ENCODE assay signal across 8 cellular contexts in genomic region chr16:30334473-30334985, GRCh38. TPM values are rescaled to one million over a fixed set of nuclear protein-coding genes. Genes with fewer than 3 reads are reported as not detected.
A peak's percentile ranks its signal among the peaks of the same experiment; 100 is the strongest.
DNase-seq lines count a peak whose midpoint lies in the region; ATAC-seq and TF ChIP-seq lines count a peak whose summit lies in the region.
"Not testable (repeated sequence)": the region's sequence is repeated elsewhere in the genome, so short reads cannot be mapped to it uniquely, and the experiment has no call there.

No MANE protein-coding gene starts in this region.

- in situ Hi-C loops in ACHN (cut with HindIII; ENCODE audit: low pct_ligation_motif_present, low pct_unique_long_range_greater_than_20kb, low sequenced_read_pairs) = not testable (repeated sequence)

- intact Hi-C loops in breast epithelium (cut with DNase I; ENCODE audit: low total_unique reads); spleen (cut with DNase I; ENCODE audit: low total_unique reads): not testable (repeated sequence)

- not testable (repeated sequence) for TF ChIP-seq POLR2A in breast epithelium (IDR thresholded peaks at IDR 0.05); spleen (IDR thresholded peaks at IDR 0.05)

- TF ChIP-seq CTCF in breast epithelium (IDR thresholded peaks at IDR 0.05); spleen (IDR thresholded peaks at IDR 0.05 in 8 of 11, conservative IDR thresholded peaks at IDR 0.05 in 3 of 11): not testable (repeated sequence)

- DNase-seq in ACHN (peak; percentile 91), NCI-H2227 (lab: John Stamatoyannopoulos, UW; ENCODE audit: unreplicated experiment) (peak; percentile 86), breast epithelium (ENCODE audit: low spot score in 2 of 2) (peak in 1 of 2 donors; percentile 69), iris pigment epithelial cell (ENCODE audit: low read depth) (peak; percentile 82), spleen (peak; percentile 98)
- DNase-seq in activated CD4-positive, CD25-positive, alpha-beta regulatory T cell treated with anti-CD3 and anti-CD28 coated beads, Interleukin-2, amount 50 U/mL, for 16 hours (ENCODE audit: low read depth, low spot score) = peak; percentile 68

- H3K27ac ChIP-seq in breast epithelium (peak overlapping the region; percentile 94), spleen (peak overlapping the region; percentile 93 to 97 (median 95))

- 0 to 4% (median 0%) methylated on average over 8 to 28 of the region's 33 CpGs for WGBS in spleen, 5 donors

- H3K9me3 ChIP-seq in breast epithelium, spleen: not testable (repeated sequence)

- ATAC-seq in GM18873 (IDR thresholded peaks at IDR 0.05; ENCODE audit: low FRiP score, unreplicated experiment) (peak; percentile 64), HG03095 (IDR thresholded peaks at IDR 0.05; ENCODE audit: unreplicated experiment) (peak; percentile 80)

- not testable (repeated sequence) for H3K27me3 ChIP-seq in breast epithelium; spleen (replicated peaks in 1 of 7)

- H3K4me1 ChIP-seq in breast epithelium = not testable (repeated sequence)
- peaks cover 0 to 63% (median 24%) of the 10 kb centered on the region in 6 donors for H3K4me1 ChIP-seq in spleen

- H3K4me3 ChIP-seq in breast epithelium (peak overlapping the region; percentile 69 to 79 (median 77)), spleen (peak overlapping the region; percentile 52 to 74 (median 64))

- not testable (repeated sequence) for H3K36me3 ChIP-seq in breast epithelium, spleen

RNA-seq across cellular contexts. Expression of gene CD2BP2, which starts 20.6 kb away (rescaled TPM):
- total RNA-seq in breast epithelium (10 to 100 TPM; 26.2 to 47.2 (median 38.3) TPM), spleen (10 to 100 TPM; 33.9 to 60.0 (median 55.8) TPM)
- polyA plus RNA-seq in spleen = 10 to 100 TPM; 27.8 to 42.9 (median 42.9) TPM

RNA-seq across cellular contexts. Expression of gene TBC1D10B, which starts 35.8 kb away (rescaled TPM):
- total RNA-seq in breast epithelium (10 to 100 TPM; 19.0 to 22.2 (median 21.0) TPM), spleen (10 to 100 TPM; 32.5 to 50.4 (median 45.8) TPM)
- polyA plus RNA-seq in spleen = 10 to 100 TPM; 17.3 to 33.3 (median 22.5) TPM

RNA-seq across cellular contexts. Expression of gene MYL11, which starts 40.1 kb away (rescaled TPM):
- total RNA-seq in breast epithelium (not detected), spleen (1 to 10 TPM in 1 of 7 donors, not detected in 6; 1.4 TPM)
- polyA plus RNA-seq in spleen = 1 to 10 TPM; 2.7 to 4.3 (median 2.8) TPM

RNA-seq across cellular contexts. Expression of gene SEPTIN1, which starts 47.8 kb away (rescaled TPM):
- total RNA-seq in breast epithelium = 1 to 10 TPM; 1.3 to 4.6 (median 2.7) TPM
- total RNA-seq in spleen = 100 to 1,000 TPM in 1 of 7 donors, 10 to 100 TPM in 6; 38.5 to 105 (median 72.4) TPM
- 100 to 1,000 TPM; 154 to 199 (median 179) TPM for polyA plus RNA-seq in spleen
